ENCODE assay signal across 10 cellular contexts in the genomic region with DNA sequence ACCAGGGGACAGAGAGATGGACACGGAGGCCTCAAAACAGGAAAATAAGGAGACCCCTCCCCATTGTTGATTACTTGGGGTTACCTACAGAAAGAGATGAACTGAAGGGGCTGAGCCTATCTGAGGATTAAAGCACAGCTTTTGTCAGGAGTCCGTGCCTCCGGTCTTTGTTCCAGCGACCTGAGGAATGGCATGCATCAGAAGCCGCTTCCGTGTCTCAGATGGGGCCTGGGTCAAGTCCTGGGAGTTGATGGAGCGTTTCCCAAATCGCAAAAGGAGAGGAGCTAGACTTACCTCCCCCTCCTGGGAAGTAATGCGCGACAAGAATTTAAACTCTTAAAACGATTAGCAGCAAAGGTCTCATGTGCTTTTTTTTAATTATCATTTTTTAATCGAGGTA. TPM values are rescaled to one million over a fixed set of nuclear protein-coding genes. Genes with fewer than 3 reads are reported as not detected.
DNase-seq lines count a peak whose midpoint lies in the region; ATAC-seq and TF ChIP-seq lines count a peak whose summit lies in the region.
"Had no signal": no experiment of that assay in that cellular context is flagged by ENCODE, and none has a peak within 500 bp of the region (broad histone marks: within the 10 kb centered on the region; RNA-seq: fewer than 3 reads in every experiment).

No MANE protein-coding gene starts in this region.

- H3K27me3 ChIP-seq in foreskin keratinocyte (no peaks in the 10 kb centered on the region), skeletal muscle tissue (ENCODE audit: control insufficient read depth in 3 of 3, insufficient read depth in 3 of 3, low read length in 3 of 3) (peaks cover 18 to 33% (median 22%) of the 10 kb centered on the region in 3 donors)

- no peaks in the 10 kb centered on the region for H3K36me3 ChIP-seq in skeletal muscle tissue (ENCODE audit: control insufficient read depth in 3 of 3, insufficient read depth in 3 of 3, low read length in 3 of 3)

- TF ChIP-seq CTCF in VCaP (conservative IDR thresholded peaks at IDR 0.05) (no peak), foreskin keratinocyte (conservative IDR thresholded peaks at IDR 0.05) (no peak)

- peak overlapping the region in 1 of 3 donors; percentile 40 for H3K9ac ChIP-seq in skeletal muscle tissue (ENCODE audit: low read depth in 1 of 3, low read length in 3 of 3)

- no peak for ATAC-seq in foreskin keratinocyte
- ATAC-seq in GM21737 (IDR thresholded peaks at IDR 0.05; ENCODE audit: unreplicated experiment) = no peak

- H3K4me1 ChIP-seq in foreskin keratinocyte = peaks cover 11% of the 10 kb centered on the region
- no peaks in the 10 kb centered on the region for H3K4me1 ChIP-seq in skeletal muscle tissue (ENCODE audit: control insufficient read depth in 3 of 3, insufficient read depth in 3 of 3, low read length in 3 of 3)

- peak overlapping the region; percentile 84 for H3K27ac ChIP-seq in VCaP
- H3K27ac ChIP-seq in foreskin keratinocyte = peak overlapping the region; percentile 84
- no peak overlapping the region for H3K27ac ChIP-seq in skeletal muscle tissue (ENCODE audit: low read depth, low read length)
- H3K27ac ChIP-seq: 22Rv1 had no signal

- no peaks in the 10 kb centered on the region for H3K9me3 ChIP-seq in skeletal muscle tissue (ENCODE audit: control insufficient read depth in 3 of 3, low read length in 3 of 3)

- peak overlapping the region in 2 of 3 donors; percentile 29 to 31 for H3K4me3 ChIP-seq in skeletal muscle tissue (ENCODE audit: low read length in 3 of 3)

- DNase-seq in DMS 273 (lab: John Stamatoyannopoulos, UW; ENCODE audit: unreplicated experiment) (peak; percentile 34), DMS 273 treated with DMSO at 0.1 percent for 48 hours (lab: John Stamatoyannopoulos, UW) (no peak), foreskin keratinocyte (no peak), NCI-H1092 treated with DMSO at 0.1 percent for 48 hours (lab: John Stamatoyannopoulos, UW) (no peak)
- DNase-seq in activated effector memory CD4-positive, alpha-beta T cell treated with Interleukin-2 at 50 U/mL for 16 hours = no peak
- DNase-seq: NCI-H1048 had no signal

RNA-seq across cellular contexts. Expression of gene ALDH1A3, which starts 1.0 kb away (rescaled TPM):
- total RNA-seq in foreskin keratinocyte (134 and 232 TPM in 2 replicates), skeletal muscle tissue (15.7 TPM)
- polyA plus RNA-seq in foreskin keratinocyte = 62.7 and 92.3 TPM in 2 replicates

RNA-seq across cellular contexts. Expression of gene LRRK1, which starts 40.6 kb away (rescaled TPM):
- 13.5 and 13.7 TPM in 2 replicates for total RNA-seq in foreskin keratinocyte
- polyA plus RNA-seq in foreskin keratinocyte = 6.8 and 6.9 TPM in 2 replicates
- 3.7 TPM for total RNA-seq in skeletal muscle tissue
